1 cellular context compared by ENCODE assay signal in the genomic region with DNA sequence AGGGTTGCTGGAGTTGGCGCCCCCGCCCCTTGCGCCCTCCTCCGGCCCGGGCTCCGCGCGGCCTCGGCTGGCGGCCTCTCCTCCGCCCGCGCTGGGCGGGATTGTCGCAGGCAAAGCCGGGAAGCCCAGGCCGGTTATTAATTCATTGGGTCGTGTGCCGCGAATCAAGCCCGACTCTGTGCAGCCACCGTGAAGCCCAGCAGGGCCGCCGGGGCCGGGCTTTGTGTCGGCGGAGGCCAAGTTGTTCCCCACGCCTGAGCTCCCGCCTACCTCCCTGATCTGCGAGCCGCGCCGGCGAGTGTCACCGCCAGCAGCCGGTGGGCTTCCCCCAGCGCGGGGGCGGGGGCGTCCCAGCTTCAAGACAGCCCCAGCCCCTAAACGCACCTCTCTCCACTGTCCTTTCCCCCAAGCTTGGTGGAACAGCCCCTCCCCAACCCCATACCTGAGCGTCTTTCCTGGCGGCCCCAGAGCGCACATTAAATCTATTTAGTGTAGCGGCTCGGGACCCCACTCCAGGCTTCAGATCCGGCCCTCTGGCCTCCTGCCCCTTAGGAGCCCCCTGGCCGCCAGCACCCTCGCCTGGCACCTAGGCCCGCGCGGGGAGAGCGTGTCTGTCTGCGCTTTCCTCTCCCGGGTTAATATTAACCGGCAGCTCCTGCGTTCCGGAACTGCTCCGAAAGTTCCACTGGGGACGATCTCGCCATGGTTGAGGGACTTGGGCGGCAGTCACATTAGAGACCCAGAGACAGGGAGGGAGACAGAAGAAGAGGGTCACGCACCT.
TF ChIP-seq lines count a peak whose summit lies in the region.

No MANE protein-coding gene starts in this region.

TF ChIP-seq in HepG2, 621 proteins besides CTCF, POLR2A, EP300 and RAD21 (continued from another document and continues in another):
- TF ChIP-seq TRIM24 (CRISPR knock-in tag; IDR thresholded peaks at IDR 0.05) (no peak), TEAD3 (CRISPR knock-in tag; optimal IDR thresholded peaks at IDR 0.05; ENCODE audit: borderline replicate concordance) (peak; percentile 42), ZBTB38 (CRISPR knock-in tag; IDR thresholded peaks at IDR 0.05) (no peak), REPIN1 (CRISPR knock-in tag; IDR thresholded peaks at IDR 0.05; ENCODE audit: borderline replicate concordance, low read depth) (peak; percentile 17; the same call in 1 of the 2 replicates), RNF2 (conservative IDR thresholded peaks at IDR 0.05; ENCODE audit: low read depth) (no peak; the same call in 1 of the 2 replicates), ZNF451 (CRISPR knock-in tag; IDR thresholded peaks at IDR 0.05) (peak; percentile 39; the same call in 1 of the 2 replicates), YEATS4 (CRISPR knock-in tag; IDR thresholded peaks at IDR 0.05; ENCODE audit: borderline replicate concordance) (peak; percentile 51; the same call in 1 of the 2 replicates), ZNF800 (CRISPR knock-in tag; IDR thresholded peaks at IDR 0.05) (peak; percentile 86), SSRP1 (CRISPR knock-in tag; IDR thresholded peaks at IDR 0.05) (no peak), CCDC6 (CRISPR knock-in tag; IDR thresholded peaks at IDR 0.05) (peak; percentile 46; the same call in 1 of the 2 replicates), ZFP36L1 (CRISPR knock-in tag; IDR thresholded peaks at IDR 0.05) (no peak; the same call in 1 of the 2 replicates), ZNF367 (CRISPR knock-in tag; IDR thresholded peaks at IDR 0.05; ENCODE audit: borderline replicate concordance) (no peak), RFX5 (IDR thresholded peaks at IDR 0.05; ENCODE audit: low read depth, low read length) (no peak), ATF7-NPFF (CRISPR knock-in tag; IDR thresholded peaks at IDR 0.05; ENCODE audit: low read depth) (peak; percentile 78; the same call in 1 of the 2 replicates), SRY (CRISPR knock-in tag; IDR thresholded peaks at IDR 0.05) (0 out of 2 replicates have a peak, but pooled peaks have one; percentile 44), ARID4A (CRISPR knock-in tag; IDR thresholded peaks at IDR 0.05; ENCODE audit: borderline replicate concordance) (peak; percentile 18; the same call in 1 of the 2 replicates), ZBTB8A (CRISPR knock-in tag; IDR thresholded peaks at IDR 0.05; ENCODE audit: borderline replicate concordance, low read depth) (no peak), HMGXB4 (CRISPR knock-in tag; IDR thresholded peaks at IDR 0.05; ENCODE audit: borderline replicate concordance in 1 of 2, low read depth in 1 of 2) (peak; percentile 38 to 77; a peak in 2 of 4 replicates), CHD4 (IDR thresholded peaks at IDR 0.05; ENCODE audit: borderline replicate concordance, low read length) (no peak), ISL2 (CRISPR knock-in tag; IDR thresholded peaks at IDR 0.05) (peak; percentile 45; the same call in 1 of the 2 replicates), TRAFD1 (CRISPR knock-in tag; IDR thresholded peaks at IDR 0.05; ENCODE audit: borderline replicate concordance) (no peak), ZNF20 (CRISPR knock-in tag; IDR thresholded peaks at IDR 0.05) (no peak), TFE3 (CRISPR knock-in tag; IDR thresholded peaks at IDR 0.05) (0 out of 2 replicates have a peak, but pooled peaks have one; percentile 34), SAP130 (CRISPR knock-in tag; IDR thresholded peaks at IDR 0.05; ENCODE audit: low read depth) (peak; percentile 72), CBX5 (CRISPR knock-in tag; IDR thresholded peaks at IDR 0.05; ENCODE audit: borderline replicate concordance) (peak; percentile 28; the same call in 1 of the 2 replicates), SOX6 (IDR thresholded peaks at IDR 0.05) (no peak), SOX6 (CRISPR knock-in tag; IDR thresholded peaks at IDR 0.05) (peak; percentile 45), ZNF761 (CRISPR knock-in tag; conservative IDR thresholded peaks at IDR 0.05) (0 out of 2 replicates have a peak, but pooled peaks have one; percentile 38), KAT2B (IDR thresholded peaks at IDR 0.05; ENCODE audit: borderline replicate concordance, low read depth, low read length) (no peak), SP5 (CRISPR knock-in tag; IDR thresholded peaks at IDR 0.05; ENCODE audit: borderline replicate concordance, low read depth) (0 out of 2 replicates have a peak, but pooled peaks have one; percentile 16), ZNF547 (CRISPR knock-in tag; IDR thresholded peaks at IDR 0.05) (0 out of 2 replicates have a peak, but pooled peaks have one; percentile 46), NAIF1 (CRISPR knock-in tag; IDR thresholded peaks at IDR 0.05; ENCODE audit: borderline replicate concordance) (no peak), ZBTB26 (CRISPR knock-in tag; IDR thresholded peaks at IDR 0.05; ENCODE audit: borderline replicate concordance) (peak; percentile 43; the same call in 1 of the 2 replicates), ZNF589 (CRISPR knock-in tag; conservative IDR thresholded peaks at IDR 0.05) (0 out of 2 replicates have a peak, but pooled peaks have one; percentile 46)
- TF ChIP-seq, protein P1, sequence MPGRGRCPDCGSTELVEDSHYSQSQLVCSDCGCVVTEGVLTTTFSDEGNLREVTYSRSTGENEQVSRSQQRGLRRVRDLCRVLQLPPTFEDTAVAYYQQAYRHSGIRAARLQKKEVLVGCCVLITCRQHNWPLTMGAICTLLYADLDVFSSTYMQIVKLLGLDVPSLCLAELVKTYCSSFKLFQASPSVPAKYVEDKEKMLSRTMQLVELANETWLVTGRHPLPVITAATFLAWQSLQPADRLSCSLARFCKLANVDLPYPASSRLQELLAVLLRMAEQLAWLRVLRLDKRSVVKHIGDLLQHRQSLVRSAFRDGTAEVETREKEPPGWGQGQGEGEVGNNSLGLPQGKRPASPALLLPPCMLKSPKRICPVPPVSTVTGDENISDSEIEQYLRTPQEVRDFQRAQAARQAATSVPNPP (CRISPR knock-in tag; IDR thresholded peaks at IDR 0.05), result no peak
- TF ChIP-seq, protein P2, sequence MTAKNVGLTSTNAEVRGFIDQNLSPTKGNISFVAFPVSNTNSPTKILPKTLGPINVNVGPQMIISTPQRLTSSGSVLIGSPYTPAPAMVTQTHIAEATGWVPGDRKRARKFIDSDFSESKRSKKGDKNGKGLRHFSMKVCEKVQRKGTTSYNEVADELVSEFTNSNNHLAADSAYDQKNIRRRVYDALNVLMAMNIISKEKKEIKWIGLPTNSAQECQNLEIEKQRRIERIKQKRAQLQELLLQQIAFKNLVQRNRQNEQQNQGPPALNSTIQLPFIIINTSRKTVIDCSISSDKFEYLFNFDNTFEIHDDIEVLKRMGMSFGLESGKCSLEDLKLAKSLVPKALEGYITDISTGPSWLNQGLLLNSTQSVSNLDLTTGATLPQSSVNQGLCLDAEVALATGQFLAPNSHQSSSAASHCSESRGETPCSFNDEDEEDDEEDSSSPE (CRISPR knock-in tag; IDR thresholded peaks at IDR 0.05), result peak; percentile 53; the same call in 1 of the 2 replicates
- TF ChIP-seq, protein P3, sequence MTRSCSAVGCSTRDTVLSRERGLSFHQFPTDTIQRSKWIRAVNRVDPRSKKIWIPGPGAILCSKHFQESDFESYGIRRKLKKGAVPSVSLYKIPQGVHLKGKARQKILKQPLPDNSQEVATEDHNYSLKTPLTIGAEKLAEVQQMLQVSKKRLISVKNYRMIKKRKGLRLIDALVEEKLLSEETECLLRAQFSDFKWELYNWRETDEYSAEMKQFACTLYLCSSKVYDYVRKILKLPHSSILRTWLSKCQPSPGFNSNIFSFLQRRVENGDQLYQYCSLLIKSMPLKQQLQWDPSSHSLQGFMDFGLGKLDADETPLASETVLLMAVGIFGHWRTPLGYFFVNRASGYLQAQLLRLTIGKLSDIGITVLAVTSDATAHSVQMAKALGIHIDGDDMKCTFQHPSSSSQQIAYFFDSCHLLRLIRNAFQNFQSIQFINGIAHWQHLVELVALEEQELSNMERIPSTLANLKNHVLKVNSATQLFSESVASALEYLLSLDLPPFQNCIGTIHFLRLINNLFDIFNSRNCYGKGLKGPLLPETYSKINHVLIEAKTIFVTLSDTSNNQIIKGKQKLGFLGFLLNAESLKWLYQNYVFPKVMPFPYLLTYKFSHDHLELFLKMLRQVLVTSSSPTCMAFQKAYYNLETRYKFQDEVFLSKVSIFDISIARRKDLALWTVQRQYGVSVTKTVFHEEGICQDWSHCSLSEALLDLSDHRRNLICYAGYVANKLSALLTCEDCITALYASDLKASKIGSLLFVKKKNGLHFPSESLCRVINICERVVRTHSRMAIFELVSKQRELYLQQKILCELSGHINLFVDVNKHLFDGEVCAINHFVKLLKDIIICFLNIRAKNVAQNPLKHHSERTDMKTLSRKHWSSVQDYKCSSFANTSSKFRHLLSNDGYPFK (CRISPR knock-in tag; IDR thresholded peaks at IDR 0.05; ENCODE audit: borderline replicate concordance), result peak; percentile 61; the same call in 1 of the 2 replicates
